In genomic region chr5:100550531-100551036, GRCh38 we compare ENCODE assay signal across 11 cellular contexts. TPM values are rescaled to one million over a fixed set of nuclear protein-coding genes. Genes with fewer than 3 reads are reported as not detected.
A peak's percentile ranks its signal among the peaks of the same experiment; 100 is the strongest.
DNase-seq lines count a peak whose midpoint lies in the region; ATAC-seq and TF ChIP-seq lines count a peak whose summit lies in the region.
"Had no signal": no experiment of that assay in that cellular context is flagged by ENCODE, and none has a peak within 500 bp of the region (broad histone marks: within the 10 kb centered on the region; RNA-seq: fewer than 3 reads in every experiment).

No MANE protein-coding gene starts in this region.

- TF ChIP-seq CTCF in transverse colon (IDR thresholded peaks at IDR 0.05): no peak
- TF ChIP-seq CTCF in CD4-positive, alpha-beta T cell (IDR thresholded peaks at IDR 0.05): no peak

- intact Hi-C loops in transverse colon (cut with DNase I; ENCODE audit: low total_unique reads): no loop called here
- intact Hi-C loops in CD4-positive, alpha-beta T cell (cut with DNase I, micrococcal nuclease): no loop called here

- peaks cover 23% of the 10 kb centered on the region for H3K4me1 Mint-ChIP-seq in CD4-positive, alpha-beta T cell (ENCODE audit: low read depth)

- H3K4me3 ChIP-seq in SJCRH30 (no peak overlapping the region), transverse colon (no peak overlapping the region)
- H3K4me3 ChIP-seq: skin epidermis had no signal

- H3K27ac ChIP-seq in SJCRH30 (no peak overlapping the region), transverse colon (no peak overlapping the region)
- no peak overlapping the region for H3K27ac ChIP-seq in CD4-positive, alpha-beta T cell (ENCODE audit: low read depth, low read length)

- no peak overlapping the region for H3K4me3 Mint-ChIP-seq in CD4-positive, alpha-beta T cell

- H3K9me3 ChIP-seq in SJCRH30 (replicated peaks) (no peaks in the 10 kb centered on the region), transverse colon (no peaks in the 10 kb centered on the region)
- no peaks in the 10 kb centered on the region for H3K9me3 ChIP-seq in CD4-positive, alpha-beta T cell (ENCODE audit: control insufficient read depth, low read length)

- DNase-seq in kidney glomerular epithelial cell (lab: John Stamatoyannopoulos, UW) (peak; percentile 56), SJCRH30 (no peak), ureter (ENCODE audit: low spot score) (no peak), transverse colon (no peak)
- no peak for DNase-seq in CD4-positive, alpha-beta T cell
- DNase-seq: activated effector memory CD4-positive, alpha-beta T cell treated with anti-CD3 and anti-CD28 coated beads, Interleukin-2, amount 50 U/mL, for 16 hours; NCI-H69 had no signal

- H3K27me3 ChIP-seq in SJCRH30 (no peaks in the 10 kb centered on the region), transverse colon (no peaks in the 10 kb centered on the region)
- no peaks in the 10 kb centered on the region for H3K27me3 ChIP-seq in CD4-positive, alpha-beta T cell (ENCODE audit: control insufficient read depth, insufficient read depth, low read length)

- ATAC-seq in GM18517 (IDR thresholded peaks at IDR 0.05; ENCODE audit: unreplicated experiment) (peak; percentile 85), GM21737 (IDR thresholded peaks at IDR 0.05; ENCODE audit: unreplicated experiment) (peak; percentile 91), HG03571 (IDR thresholded peaks at IDR 0.05; ENCODE audit: unreplicated experiment) (peak; percentile 93)
- ATAC-seq in CD4-positive, alpha-beta T cell (ENCODE audit: poor library complexity): no peak

- CTCF ChIA-PET in CD4-positive, alpha-beta T cell (lab: Charles Lee): no interaction called here

- TF ChIP-seq EP300 in transverse colon (IDR thresholded peaks at IDR 0.05; ENCODE audit: low read depth): no peak

- POLR2A ChIA-PET in CD4-positive, alpha-beta T cell (lab: Charles Lee): no interaction called here

- 85 to 90% methylated on average over 1 of the region's 1 CpG for WGBS in transverse colon (ENCODE audit: low coverage in 1 of 2), 2 donors

- no peaks in the 10 kb centered on the region for H3K9me3 Mint-ChIP-seq in CD4-positive, alpha-beta T cell

- H3K36me3 ChIP-seq in SJCRH30 (no peaks in the 10 kb centered on the region), transverse colon (no peaks in the 10 kb centered on the region)

- no peaks in the 10 kb centered on the region for H3K27me3 Mint-ChIP-seq in CD4-positive, alpha-beta T cell

- H3K4me1 ChIP-seq in SJCRH30: no peaks in the 10 kb centered on the region
- peaks cover 0 to 3% (median 0%) of the 10 kb centered on the region in 4 donors for H3K4me1 ChIP-seq in transverse colon

- H3K27ac Mint-ChIP-seq in CD4-positive, alpha-beta T cell: no peak overlapping the region

- in situ Hi-C loops in transverse colon (cut with MboI; ENCODE audit: low pct_ligation_motif_present in 1 of 4, low pct_unique_long_range_greater_than_20kb in 1 of 4, low sequenced_read_pairs in 3 of 4): no loop called here

- no peak for TF ChIP-seq POLR2A in transverse colon (IDR thresholded peaks at IDR 0.05)

- H3K36me3 Mint-ChIP-seq in CD4-positive, alpha-beta T cell (ENCODE audit: low read depth): no peaks in the 10 kb centered on the region

RNA-seq across cellular contexts. Expression of gene FAM174A, which starts 15.4 kb away (rescaled TPM):
- total RNA-seq in SJCRH30 (2014; rRNA removed; shearing (Covaris generic)): 9.6 and 11.4 TPM in 2 replicates
- total RNA-seq in ureter (13.3 TPM), transverse colon (10 to 100 TPM in 3 of 4 donors, 1 to 10 TPM in 1; 9.0 to 94.6 (median 28.0) TPM)
- total RNA-seq in CD4-positive, alpha-beta T cell: 1 to 10 TPM; 5.4 to 6.2 TPM
